22 cellular contexts compared by ENCODE assay signal in genomic region chr7:105775580-105775979, GRCh38.
DNase-seq lines count a peak whose midpoint lies in the region; ATAC-seq and TF ChIP-seq lines count a peak whose summit lies in the region.
"Had no signal": no experiment of that assay in that cellular context is flagged by ENCODE, and none has a peak within 500 bp of the region (broad histone marks: within the 10 kb centered on the region; RNA-seq: fewer than 3 reads in every experiment).

No MANE protein-coding gene starts in this region.

- H3K4me3 ChIP-seq in mammary epithelial cell (replicated peaks in 1 of 3; ENCODE audit: insufficient read depth in 1 of 3, low read depth in 2 of 3, low read length in 3 of 3) (no peak overlapping the region), fibroblast of lung (replicated peaks in 1 of 4; ENCODE audit: control extremely low read depth in 1 of 4, insufficient read depth in 1 of 4, low read depth in 3 of 4, low read length in 4 of 4) (no peak overlapping the region), osteoblast (ENCODE audit: insufficient read depth, low read length) (peak overlapping the region; percentile 1)
- H3K4me3 ChIP-seq: ascending aorta, colonic mucosa, left ventricle myocardium inferior, pancreas, skin epidermis had no signal

- BruUV-seq in MCF 10A (replicated peaks; lab: Mats Ljungman, UMichigan) = no TSS peak
- BruUV-seq in mammary epithelial cell (replicated peaks; lab: Mats Ljungman, UMichigan) = no TSS peak

- H3K9me3 ChIP-seq in mammary epithelial cell (replicated peaks; ENCODE audit: insufficient read depth, low read length) (no peaks in the 10 kb centered on the region), fibroblast of lung (ENCODE audit: control insufficient read depth, insufficient read depth, low read depth, low read length) (no peaks in the 10 kb centered on the region), osteoblast (ENCODE audit: low read depth, low read length) (no peaks in the 10 kb centered on the region)
- H3K9me3 ChIP-seq: ascending aorta, colonic mucosa, left ventricle myocardium inferior, pancreas had no signal

- peak overlapping the region; percentile 27 for H3K27ac Mint-ChIP-seq in MCF 10A (ENCODE audit: low read depth, unreplicated experiment)
- H3K27ac Mint-ChIP-seq: activated naive CD4-positive, alpha-beta T cell treated with anti-CD3 and anti-CD28 coated beads for 36 hours had no signal

- peaks cover 12% of the 10 kb centered on the region for H3K9me3 Mint-ChIP-seq in MCF 10A (ENCODE audit: unreplicated experiment)

- dilution Hi-C loops in mammary epithelial cell (cut with HindIII; ENCODE audit: low sequenced_read_pairs) = no loop called here

- WGBS in mammary epithelial cell (ENCODE audit: low coverage, missing lambda C conversion rate) = 93% methylated on average over 5 of the region's 6 CpGs

- H3K4me1 ChIP-seq in mammary epithelial cell (ENCODE audit: insufficient read depth, low read length) (peaks cover 13% of the 10 kb centered on the region), fibroblast of lung (ENCODE audit: control insufficient read depth, extremely low read depth, insufficient read depth, low read length) (peaks cover 31% of the 10 kb centered on the region), osteoblast (ENCODE audit: insufficient read depth, low read length) (peaks cover 26% of the 10 kb centered on the region)
- H3K4me1 ChIP-seq: ascending aorta, colonic mucosa, foreskin keratinocyte, pancreas had no signal

- no peaks in the 10 kb centered on the region for H3K27me3 ChIP-seq in mammary epithelial cell (ENCODE audit: insufficient read depth, low read length)
- H3K27me3 ChIP-seq in fibroblast of lung (ENCODE audit: control insufficient read depth, insufficient read depth, low read length) = no peaks in the 10 kb centered on the region
- no peaks in the 10 kb centered on the region for H3K27me3 ChIP-seq in osteoblast (ENCODE audit: insufficient read depth, low read length)
- H3K27me3 ChIP-seq: ascending aorta, colonic mucosa, foreskin keratinocyte, pancreas had no signal

- DNase-seq in MCF 10A (ENCODE audit: unreplicated experiment) (no peak), mammary epithelial cell (no peak), fibroblast of lung (ENCODE audit: low read depth in 2 of 2) (no peak), osteoblast (ENCODE audit: insufficient read length, low spot score, missing footprints) (no peak), NCI-H146 (lab: John Stamatoyannopoulos, UW) (no peak), GM13976 (ENCODE audit: low spot score) (no peak), D341Med (ENCODE audit: low spot score) (no peak)
- DNase-seq: activated CD4-positive, alpha-beta T cell treated with anti-CD3 and anti-CD28 coated beads, Interleukin-2, amount 50 U/mL, for 48 hours; activated naive CD4-positive, alpha-beta T cell treated with anti-CD3 and anti-CD28 coated beads for 36 hours; activated T-cell treated with anti-CD3 and anti-CD28 coated beads, Interleukin-2, amount 50 U/mL, for 1 hour; left ventricle myocardium inferior; NCI-H1930; NCI-H510A treated with DMSO at 0.1 percent for 48 hours; stimulated activated CD4-positive, alpha-beta T cell treated with anti-CD3 and anti-CD28 coated beads, Interleukin-4, amount 100 ng/mL, for 1 hour had no signal

- H3K4me2 ChIP-seq in mammary epithelial cell (ENCODE audit: insufficient read depth, low read depth, low read length) (no peak overlapping the region), fibroblast of lung (ENCODE audit: extremely low read depth, insufficient read depth, low read length) (peak overlapping the region; percentile 61), osteoblast (ENCODE audit: insufficient read depth, low read length) (peak overlapping the region; percentile 46)

- no peaks in the 10 kb centered on the region for H3K27me3 Mint-ChIP-seq in MCF 10A (ENCODE audit: insufficient read depth, unreplicated experiment)

- H3K36me3 ChIP-seq in mammary epithelial cell (ENCODE audit: insufficient read depth, low read length) = no peaks in the 10 kb centered on the region
- H3K36me3 ChIP-seq in fibroblast of lung (ENCODE audit: control insufficient read depth, insufficient read depth, low read length) = no peaks in the 10 kb centered on the region
- no peaks in the 10 kb centered on the region for H3K36me3 ChIP-seq in osteoblast (ENCODE audit: insufficient read depth, low read length)
- H3K36me3 ChIP-seq: colonic mucosa, left ventricle myocardium inferior, pancreas had no signal

- CTCF ChIA-PET in MCF 10A (lab: Yijun Ruan, JAX) = interaction anchor here (0.6 to 4.5 kb wide), 4 partner anchors 11 to 271 kb away, joined by 3 to 17 read pairs (median 4); no protein-coding TSS in a partner anchor
- CTCF ChIA-PET in mammary epithelial cell (lab: Charles Lee; ENCODE audit: low non-redundant PET) = interaction anchor here (0.6 kb wide), 1 partner anchor 254 kb away, joined by 3 read pairs; no protein-coding TSS in a partner anchor

- H2AFZ ChIP-seq in mammary epithelial cell (ENCODE audit: low read depth, low read length) (no peak overlapping the region), fibroblast of lung (ENCODE audit: low read length) (no peak overlapping the region), osteoblast (ENCODE audit: low read length) (no peak overlapping the region)

- intact Hi-C loops in MCF 10A (cut with micrococcal nuclease) (no loop called here), mammary epithelial cell (cut with micrococcal nuclease) (no loop called here)

- H3K4me1 Mint-ChIP-seq in MCF 10A (ENCODE audit: insufficient read depth, unreplicated experiment) = peaks cover 8% of the 10 kb centered on the region

- H3K79me2 ChIP-seq in mammary epithelial cell (ENCODE audit: insufficient read depth, low read length) (no peaks in the 10 kb centered on the region), fibroblast of lung (ENCODE audit: control insufficient read depth, insufficient read depth, low read length) (no peaks in the 10 kb centered on the region), osteoblast (ENCODE audit: insufficient read depth, low read length) (no peaks in the 10 kb centered on the region)

- no peak overlapping the region for H3K9ac ChIP-seq in mammary epithelial cell (ENCODE audit: insufficient read depth, low read length)
- H3K9ac ChIP-seq in fibroblast of lung (ENCODE audit: insufficient read depth, low read length) = no peak overlapping the region

- TF ChIP-seq CTCF in MCF 10A (IDR thresholded peaks at IDR 0.05; ENCODE audit: unreplicated experiment) (no peak), mammary epithelial cell (conservative IDR thresholded peaks at IDR 0.05 in 1 of 2, IDR thresholded peaks at IDR 0.05 in 1 of 2; ENCODE audit: extremely low read depth in 1 of 2, insufficient read depth in 1 of 2, low read depth in 1 of 2, low read length in 2 of 2) (no peak), fibroblast of lung (conservative IDR thresholded peaks at IDR 0.05 in 1 of 2, IDR thresholded peaks at IDR 0.05 in 1 of 2; ENCODE audit: low read depth in 1 of 2, low read length in 2 of 2) (no peak), osteoblast (IDR thresholded peaks at IDR 0.05; ENCODE audit: extremely low read depth, low read depth, low read length) (no peak), GM13976 (IDR thresholded peaks at IDR 0.05; ENCODE audit: borderline replicate concordance, control extremely low read depth, extremely low read depth, insufficient read depth, missing control alignments) (no peak)

- ATAC-seq in GM18909 (IDR thresholded peaks at IDR 0.05; ENCODE audit: poor library complexity, unreplicated experiment) = no peak

- H3K4me3 Mint-ChIP-seq in MCF 10A (ENCODE audit: unreplicated experiment) = no peak overlapping the region
- H3K4me3 Mint-ChIP-seq: activated naive CD4-positive, alpha-beta T cell treated with anti-CD3 and anti-CD28 coated beads for 36 hours had no signal

- H3K27ac ChIP-seq in mammary epithelial cell (ENCODE audit: insufficient read depth, low read depth, low read length) (no peak overlapping the region), fibroblast of lung (ENCODE audit: insufficient read depth, low read length) (peak overlapping the region; percentile 69), osteoblast (ENCODE audit: low read depth, low read length) (peak overlapping the region; percentile 53)
- H3K27ac ChIP-seq: ascending aorta, C4-2B, colonic mucosa, foreskin keratinocyte, left ventricle myocardium inferior, pancreas, VCaP had no signal

- in situ Hi-C loops in mammary epithelial cell (cut with MboI; ENCODE audit: low sequenced_read_pairs in 2 of 2) (no loop called here), GM13976 (cut with MboI; ENCODE audit: low sequenced_read_pairs, unreplicated experiment) (no loop called here)

- peaks cover 13% of the 10 kb centered on the region for H3K36me3 Mint-ChIP-seq in MCF 10A (ENCODE audit: insufficient read depth, unreplicated experiment)

- H4K20me1 ChIP-seq in mammary epithelial cell (ENCODE audit: insufficient read depth, low read length) = no peaks in the 10 kb centered on the region
- no peaks in the 10 kb centered on the region for H4K20me1 ChIP-seq in fibroblast of lung (ENCODE audit: control insufficient read depth, extremely low read depth, insufficient read depth, low read length)
- H4K20me1 ChIP-seq in osteoblast (ENCODE audit: insufficient read depth, low read length) = no peaks in the 10 kb centered on the region

- POLR2A ChIA-PET in MCF 10A (lab: Yijun Ruan, JAX) = interaction anchor here (0.7 to 1.0 kb wide), 2 partner anchors 21 to 108 kb away, joined by 3 read pairs; no protein-coding TSS in a partner anchor
